8 cellular contexts compared by ENCODE assay signal in genomic region chr18:57586243-57587049, GRCh38. TPM values are rescaled to one million over a fixed set of nuclear protein-coding genes. Genes with fewer than 3 reads are reported as not detected.
A peak's percentile ranks its signal among the peaks of the same experiment; 100 is the strongest.
DNase-seq lines count a peak whose midpoint lies in the region; ATAC-seq and TF ChIP-seq lines count a peak whose summit lies in the region.

Gene FECH (minus strand): TSS chr18:57586702. CDS start chr18:57586620, 82 bp downstream.

- H3K9me3 ChIP-seq in endodermal cell (ENCODE audit: control insufficient read depth, low read length) (no peaks in the 10 kb centered on the region), mesodermal cell (ENCODE audit: control insufficient read depth, low read length) (no peaks in the 10 kb centered on the region)

- H3K4me1 ChIP-seq in endodermal cell (ENCODE audit: control insufficient read depth, insufficient read depth, low read length) = peaks cover 12% of the 10 kb centered on the region
- peaks cover 6% of the 10 kb centered on the region for H3K4me1 ChIP-seq in mesodermal cell (ENCODE audit: control insufficient read depth, insufficient read depth, low read length, poor library complexity, severe bottlenecking)

- peak within 1 kb of the TSS; percentile 60 for H3K9ac ChIP-seq in endodermal cell (ENCODE audit: extremely low read depth, low read length, poor library complexity, severe bottlenecking)

- peak within 1 kb of the TSS; percentile 90 for H3K4me3 ChIP-seq in endodermal cell (ENCODE audit: low read length)
- H3K4me3 ChIP-seq in mesodermal cell (ENCODE audit: extremely low read depth, insufficient read depth, low read length, poor library complexity, severe bottlenecking) = peak within 1 kb of the TSS; percentile 74

- peak within 1 kb of the TSS; percentile 75 for H3K27ac Mint-ChIP-seq in activated CD8-positive, alpha-beta memory T cell treated with anti-CD3 and anti-CD28 coated beads, Interleukin-2, amount 10 ng/mL, durations not matched to agents 7 days and 5 days
- H3K27ac Mint-ChIP-seq in endodermal cell = peak within 1 kb of the TSS; percentile 88

- peak; percentile 97 for ATAC-seq in GM19025 (IDR thresholded peaks at IDR 0.05; ENCODE audit: low read depth, unreplicated experiment)
- ATAC-seq in HG03280 (IDR thresholded peaks at IDR 0.05; ENCODE audit: unreplicated experiment) = peak; percentile 91
- peak; percentile 99 for ATAC-seq in activated CD8-positive, alpha-beta memory T cell treated with anti-CD3 and anti-CD28 coated beads, Interleukin-2, amount 10 ng/mL, durations not matched to agents 7 days and 5 days

- peaks cover 24% of the 10 kb centered on the region for H3K4me1 Mint-ChIP-seq in activated CD8-positive, alpha-beta memory T cell treated with anti-CD3 and anti-CD28 coated beads, Interleukin-2, amount 10 ng/mL, durations not matched to agents 7 days and 5 days
- H3K4me1 Mint-ChIP-seq in endodermal cell = peaks cover 26% of the 10 kb centered on the region

- peaks cover 2% of the 10 kb centered on the region for H3K36me3 Mint-ChIP-seq in activated CD8-positive, alpha-beta memory T cell treated with anti-CD3 and anti-CD28 coated beads, Interleukin-2, amount 10 ng/mL, durations not matched to agents 7 days and 5 days
- H3K36me3 Mint-ChIP-seq in endodermal cell (ENCODE audit: low read depth) = peaks cover 11% of the 10 kb centered on the region

- no peaks in the 10 kb centered on the region for H3K27me3 ChIP-seq in endodermal cell (ENCODE audit: control insufficient read depth, insufficient read depth, low read length, poor library complexity, severe bottlenecking)

- no peaks in the 10 kb centered on the region for H3K9me3 Mint-ChIP-seq in activated CD8-positive, alpha-beta memory T cell treated with anti-CD3 and anti-CD28 coated beads, Interleukin-2, amount 10 ng/mL, durations not matched to agents 7 days and 5 days (ENCODE audit: low read depth)
- no peaks in the 10 kb centered on the region for H3K9me3 Mint-ChIP-seq in endodermal cell

- CTCF ChIA-PET in activated CD8-positive, alpha-beta memory T cell treated with anti-CD3 and anti-CD28 coated beads, Interleukin-2, amount 10 ng/mL, durations not matched to agents 7 days and 5 days (lab: Charles Lee) = interaction anchor here (0.6 kb wide), 1 partner anchor 38 kb away, joined by 3 read pairs; no protein-coding TSS in a partner anchor

- peak within 1 kb of the TSS; percentile 81 for H3K4me3 Mint-ChIP-seq in activated CD8-positive, alpha-beta memory T cell treated with anti-CD3 and anti-CD28 coated beads, Interleukin-2, amount 10 ng/mL, durations not matched to agents 7 days and 5 days
- H3K4me3 Mint-ChIP-seq in endodermal cell = peak within 1 kb of the TSS; percentile 75

- H3K27me3 Mint-ChIP-seq in activated CD8-positive, alpha-beta memory T cell treated with anti-CD3 and anti-CD28 coated beads, Interleukin-2, amount 10 ng/mL, durations not matched to agents 7 days and 5 days = no peaks in the 10 kb centered on the region
- no peaks in the 10 kb centered on the region for H3K27me3 Mint-ChIP-seq in endodermal cell (ENCODE audit: insufficient read depth)

- peak; percentile 20 for TF ChIP-seq CTCF in endodermal cell (conservative IDR thresholded peaks at IDR 0.05)

- DNase-seq in Ammon's horn (ENCODE audit: low spot score) (peak; percentile 89), NOMO-1 treated with DMSO at 0.1 percent for 48 hours (lab: John Stamatoyannopoulos, UW; ENCODE audit: unreplicated experiment) (peak; percentile 56), endodermal cell (peak; percentile 85)
- peak; percentile 70 for DNase-seq in activated CD8-positive, alpha-beta memory T cell treated with anti-CD3 and anti-CD28 coated beads, Interleukin-2, amount 10 ng/mL, durations not matched to agents 7 days and 5 days
- peak; percentile 24 to 46 for DNase-seq in stimulated activated CD8-positive, alpha-beta memory T cell treated with anti-CD3 and anti-CD28 coated beads, Interleukin-15, amount 100 ng/mL, for 4 hours (ENCODE audit: low read depth in 2 of 2)

- 2 to 3% methylated on average over 21 to 80 of the region's 80 CpGs for WGBS in endodermal cell (ENCODE audit: insufficient coverage in 1 of 2, insufficient read length in 1 of 2), 2 experiments
- WGBS in mesodermal cell (ENCODE audit: insufficient coverage in 2 of 2), 2 experiments = 1 to 3% methylated on average over 49 to 74 of the region's 80 CpGs

- peaks cover 5% of the 10 kb centered on the region for H3K36me3 ChIP-seq in endodermal cell (ENCODE audit: control insufficient read depth, insufficient read depth, low read length)
- peaks cover 9% of the 10 kb centered on the region for H3K36me3 ChIP-seq in mesodermal cell (ENCODE audit: control insufficient read depth, insufficient read depth, low read length)

- H3K27ac ChIP-seq in endodermal cell (ENCODE audit: low read depth, low read length) (peak within 1 kb of the TSS; percentile 58), mesodermal cell (ENCODE audit: low read depth, low read length, severe bottlenecking) (peak within 1 kb of the TSS; percentile 79)

RNA-seq across cellular contexts. Expression of gene FECH, which starts in this region (rescaled TPM):
- 10 to 100 TPM; 28.2 to 28.8 TPM for total RNA-seq in activated CD8-positive, alpha-beta memory T cell treated with anti-CD3 and anti-CD28 coated beads, Interleukin-2, amount 10 ng/mL, durations not matched to agents 7 days and 5 days
- 10 to 100 TPM; 27.6 to 31.7 TPM for total RNA-seq in endodermal cell
- polyA plus RNA-seq in endodermal cell (2013, experiment 1 of 2) = 18.6 TPM
- 15.6 TPM for polyA plus RNA-seq in endodermal cell (2013, experiment 2 of 2)
- polyA plus RNA-seq in mesodermal cell (2013, experiment 1 of 2) = 19.8 TPM
- 18.6 TPM for polyA plus RNA-seq in mesodermal cell (2013, experiment 2 of 2)

Comparison
In these comparisons a context has a peak if more than half of its experiments do, and no peak if none do; other contexts are left out.
1. Peak in every context shown above with its lines: DNase-seq, ATAC-seq, H3K4me3 ChIP-seq and H3K27ac ChIP-seq.
2. DNase-seq: peak in every context shown above with its lines; median percentile 89 in Ammon's horn; 85 in endodermal cell; 70 in activated CD8-positive, alpha-beta memory T cell treated with anti-CD3 and anti-CD28 coated beads, Interleukin-2, amount 10 ng/mL, durations not matched to agents 7 days and 5 days; 56 in NOMO-1 treated with DMSO at 0.1 percent for 48 hours; 35 in stimulated activated CD8-positive, alpha-beta memory T cell treated with anti-CD3 and anti-CD28 coated beads, Interleukin-15, amount 100 ng/mL, for 4 hours.